13 cellular contexts compared by ENCODE assay signal in the genomic region with DNA sequence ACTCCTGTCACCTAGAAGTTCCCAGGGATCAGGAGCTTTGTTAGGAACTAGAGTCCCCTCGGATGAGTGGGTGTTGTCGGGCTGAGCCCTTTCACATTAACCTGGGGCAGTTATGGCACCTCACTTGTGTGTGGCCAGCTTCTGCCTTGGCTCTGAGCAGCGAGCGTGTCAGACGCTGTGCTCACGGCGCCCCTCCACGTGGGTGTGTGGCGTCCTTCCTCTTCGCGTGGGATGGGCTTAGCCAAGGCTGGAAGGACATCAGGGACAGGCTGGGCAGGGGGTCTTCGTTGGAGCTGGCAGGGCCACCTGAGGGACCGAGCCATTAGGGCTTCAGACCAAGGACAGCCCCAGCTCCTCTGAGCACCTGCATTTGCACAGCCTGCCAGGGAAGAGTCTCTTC. TPM values are rescaled to one million over a fixed set of nuclear protein-coding genes. Genes with fewer than 3 reads are reported as not detected.
DNase-seq lines count a peak whose midpoint lies in the region; ATAC-seq and TF ChIP-seq lines count a peak whose summit lies in the region.
"Had no signal": no experiment of that assay in that cellular context is flagged by ENCODE, and none has a peak within 500 bp of the region (broad histone marks: within the 10 kb centered on the region; RNA-seq: fewer than 3 reads in every experiment).

No MANE protein-coding gene starts in this region.

- H3K36me3 Mint-ChIP-seq in dendritic cell treated with granulocyte-macrophage colony-stimulating factor and Interleukin-4, amounts not matched to agents 40 ng/mL and 50 ng/mL, for 4 days (ENCODE audit: low read depth) = peaks cover 83% of the 10 kb centered on the region
- peaks cover 35% of the 10 kb centered on the region for H3K36me3 Mint-ChIP-seq in nephron (ENCODE audit: low read depth)
- peaks cover 15% of the 10 kb centered on the region for H3K36me3 Mint-ChIP-seq in activated naive CD8-positive, alpha-beta T cell treated with anti-CD3 and anti-CD28 coated beads for 36 hours

- CTCF ChIA-PET in mammary epithelial cell (lab: Charles Lee; ENCODE audit: low non-redundant PET) = no interaction called here

- H3K4me3 ChIP-seq in breast epithelium = no peak overlapping the region
- H3K4me3 ChIP-seq in mammary epithelial cell (replicated peaks in 1 of 3; ENCODE audit: insufficient read depth in 1 of 3, low read depth in 2 of 3, low read length in 3 of 3) = no peak overlapping the region
- no peak overlapping the region for H3K4me3 ChIP-seq in tibial artery
- H3K4me3 ChIP-seq: SK-N-MC had no signal

- no peak for ATAC-seq in foreskin keratinocyte

- TF ChIP-seq CTCF in breast epithelium (IDR thresholded peaks at IDR 0.05) (no peak), mammary epithelial cell (conservative IDR thresholded peaks at IDR 0.05 in 1 of 2, IDR thresholded peaks at IDR 0.05 in 1 of 2; ENCODE audit: extremely low read depth in 1 of 2, insufficient read depth in 1 of 2, low read depth in 1 of 2, low read length in 2 of 2) (no peak), nephron (IDR thresholded peaks at IDR 0.05; ENCODE audit: unreplicated experiment in 3 of 3) (no peak), tibial artery (IDR thresholded peaks at IDR 0.05) (no peak), foreskin keratinocyte (conservative IDR thresholded peaks at IDR 0.05) (no peak)

- no peak overlapping the region for H2AFZ ChIP-seq in mammary epithelial cell (ENCODE audit: low read depth, low read length)

- H3K27me3 Mint-ChIP-seq in dendritic cell treated with granulocyte-macrophage colony-stimulating factor and Interleukin-4, amounts not matched to agents 40 ng/mL and 50 ng/mL, for 4 days = no peaks in the 10 kb centered on the region
- no peaks in the 10 kb centered on the region for H3K27me3 Mint-ChIP-seq in nephron (ENCODE audit: low read depth)
- H3K27me3 Mint-ChIP-seq in activated naive CD8-positive, alpha-beta T cell treated with anti-CD3 and anti-CD28 coated beads for 36 hours = no peaks in the 10 kb centered on the region

- H3K36me3 ChIP-seq in breast epithelium = no peaks in the 10 kb centered on the region
- peaks cover 9% of the 10 kb centered on the region for H3K36me3 ChIP-seq in mammary epithelial cell (ENCODE audit: insufficient read depth, low read length)
- H3K36me3 ChIP-seq in tibial artery = peaks cover 12 to 44% (median 27%) of the 10 kb centered on the region in 3 donors

- H3K27me3 ChIP-seq in breast epithelium (no peaks in the 10 kb centered on the region), mammary epithelial cell (ENCODE audit: insufficient read depth, low read length) (no peaks in the 10 kb centered on the region), tibial artery (no peaks in the 10 kb centered on the region), foreskin keratinocyte (no peaks in the 10 kb centered on the region)

- H3K4me3 Mint-ChIP-seq in dendritic cell treated with granulocyte-macrophage colony-stimulating factor and Interleukin-4, amounts not matched to agents 40 ng/mL and 50 ng/mL, for 4 days = no peak overlapping the region
- no peak overlapping the region for H3K4me3 Mint-ChIP-seq in nephron
- H3K4me3 Mint-ChIP-seq in activated naive CD8-positive, alpha-beta T cell treated with anti-CD3 and anti-CD28 coated beads for 36 hours = no peak overlapping the region
- H3K4me3 Mint-ChIP-seq: activated naive CD4-positive, alpha-beta T cell treated with anti-CD3 and anti-CD28 coated beads for 36 hours had no signal

- WGBS in mammary epithelial cell (ENCODE audit: low coverage, missing lambda C conversion rate) = 100% methylated on average over 2 of the region's 13 CpGs

- intact Hi-C loops in breast epithelium (cut with DNase I; ENCODE audit: low total_unique reads) (no loop called here), mammary epithelial cell (cut with micrococcal nuclease) (no loop called here), tibial artery (cut with DNase I; ENCODE audit: low total_unique reads) (no loop called here)
- intact Hi-C loops in dendritic cell treated with granulocyte-macrophage colony-stimulating factor and Interleukin-4, amounts not matched to agents 40 ng/mL and 50 ng/mL, for 4 days (cut with micrococcal nuclease) = no loop called here

- peaks cover 70% of the 10 kb centered on the region for H3K79me2 ChIP-seq in mammary epithelial cell (ENCODE audit: insufficient read depth, low read length)

- peak overlapping the region; percentile 83 for H3K27ac Mint-ChIP-seq in dendritic cell treated with granulocyte-macrophage colony-stimulating factor and Interleukin-4, amounts not matched to agents 40 ng/mL and 50 ng/mL, for 4 days
- H3K27ac Mint-ChIP-seq in nephron = peak overlapping the region; percentile 93 to 98 (median 95)
- H3K27ac Mint-ChIP-seq in activated naive CD8-positive, alpha-beta T cell treated with anti-CD3 and anti-CD28 coated beads for 36 hours = no peak overlapping the region
- H3K27ac Mint-ChIP-seq: activated naive CD4-positive, alpha-beta T cell treated with anti-CD3 and anti-CD28 coated beads for 36 hours had no signal

- dilution Hi-C loops in mammary epithelial cell (cut with HindIII; ENCODE audit: low sequenced_read_pairs) = loop anchor here (5.0 kb wide), 2 partner anchors 50 to 250 kb away; a partner anchor contains a TSS

- H3K9me3 Mint-ChIP-seq in dendritic cell treated with granulocyte-macrophage colony-stimulating factor and Interleukin-4, amounts not matched to agents 40 ng/mL and 50 ng/mL, for 4 days = no peaks in the 10 kb centered on the region
- H3K9me3 Mint-ChIP-seq in nephron = no peaks in the 10 kb centered on the region
- no peaks in the 10 kb centered on the region for H3K9me3 Mint-ChIP-seq in activated naive CD8-positive, alpha-beta T cell treated with anti-CD3 and anti-CD28 coated beads for 36 hours
- H3K9me3 Mint-ChIP-seq: activated naive CD4-positive, alpha-beta T cell treated with anti-CD3 and anti-CD28 coated beads for 36 hours had no signal

- H3K4me1 Mint-ChIP-seq in dendritic cell treated with granulocyte-macrophage colony-stimulating factor and Interleukin-4, amounts not matched to agents 40 ng/mL and 50 ng/mL, for 4 days (ENCODE audit: low read depth) = peaks cover 73% of the 10 kb centered on the region
- peaks cover 34% of the 10 kb centered on the region for H3K4me1 Mint-ChIP-seq in nephron
- H3K4me1 Mint-ChIP-seq in activated naive CD8-positive, alpha-beta T cell treated with anti-CD3 and anti-CD28 coated beads for 36 hours = peaks cover 4% of the 10 kb centered on the region

- BruUV-seq in mammary epithelial cell (replicated peaks; lab: Mats Ljungman, UMichigan) = no TSS peak

- H3K4me1 ChIP-seq in breast epithelium (peaks cover 13 to 15% of the 10 kb centered on the region in 2 donors), mammary epithelial cell (ENCODE audit: insufficient read depth, low read length) (peaks cover 4% of the 10 kb centered on the region), tibial artery (peaks cover 7 to 59% (median 42%) of the 10 kb centered on the region in 4 donors), foreskin keratinocyte (no peaks in the 10 kb centered on the region)

- DNase-seq in breast epithelium (ENCODE audit: low spot score in 2 of 2) = no peak
- no peak for DNase-seq in mammary epithelial cell
- no peak for DNase-seq in tibial artery
- DNase-seq in foreskin keratinocyte = no peak
- DNase-seq in activated naive CD8-positive, alpha-beta T cell treated with anti-CD3 and anti-CD28 coated beads for 36 hours = no peak
- DNase-seq in germinal center (ENCODE audit: low spot score) = no peak
- DNase-seq: activated CD8-positive, alpha-beta memory T cell treated with anti-CD3 and anti-CD28 coated beads for 24 hours; activated naive CD4-positive, alpha-beta T cell treated with anti-CD3 and anti-CD28 coated beads for 36 hours; NCI-H1092; NCI-H2171 treated with DMSO at 0.1 percent for 48 hours had no signal

- no peak overlapping the region for H3K4me2 ChIP-seq in mammary epithelial cell (ENCODE audit: insufficient read depth, low read depth, low read length)

- H3K27ac ChIP-seq in breast epithelium (peak overlapping the region; percentile 73 to 77), mammary epithelial cell (ENCODE audit: insufficient read depth, low read depth, low read length) (no peak overlapping the region), tibial artery (peak overlapping the region; percentile 85 to 89), foreskin keratinocyte (no peak overlapping the region)
- H3K27ac ChIP-seq: SK-N-MC had no signal

- no peaks in the 10 kb centered on the region for H4K20me1 ChIP-seq in mammary epithelial cell (ENCODE audit: insufficient read depth, low read length)

- in situ Hi-C loops in mammary epithelial cell (cut with MboI; ENCODE audit: low sequenced_read_pairs in 2 of 2) = no loop called here

- no peaks in the 10 kb centered on the region for H3K9me3 ChIP-seq in breast epithelium
- H3K9me3 ChIP-seq in mammary epithelial cell (replicated peaks; ENCODE audit: insufficient read depth, low read length) = no peaks in the 10 kb centered on the region
- H3K9me3 ChIP-seq in tibial artery = no peaks in the 10 kb centered on the region

- TF ChIP-seq POLR2A in breast epithelium (IDR thresholded peaks at IDR 0.05) = no peak

- no peak overlapping the region for H3K9ac ChIP-seq in mammary epithelial cell (ENCODE audit: insufficient read depth, low read length)

RNA-seq across cellular contexts. Expression of a gene that starts 23.4 kb away (rescaled TPM):
- total RNA-seq in breast epithelium = 10 to 100 TPM in 1 of 3 donors, 1 to 10 TPM in 2; 7.7 to 10.2 (median 8.0) TPM
- total RNA-seq in mammary epithelial cell = 10 to 100 TPM in 1 of 2 donors, 1 to 10 TPM in 1; 4.3 to 25.6 TPM
- 6.3 TPM for polyA plus RNA-seq in mammary epithelial cell
- polyA minus RNA-seq in mammary epithelial cell = 31.7 TPM
- total RNA-seq in foreskin keratinocyte = 8.4 and 10.7 TPM in 2 replicates
- 4.9 and 5.6 TPM in 2 replicates for polyA plus RNA-seq in foreskin keratinocyte
- total RNA-seq in activated naive CD8-positive, alpha-beta T cell treated with anti-CD3 and anti-CD28 coated beads for 36 hours = 10 to 100 TPM; 71.8 to 75.1 TPM

RNA-seq across cellular contexts. Expression of a gene that starts 35.8 kb away (rescaled TPM):
- total RNA-seq in breast epithelium (10 to 100 TPM; 53.6 to 68.5 (median 54.0) TPM), mammary epithelial cell (100 to 1,000 TPM; 124 to 143 TPM), foreskin keratinocyte (123 and 138 TPM in 2 replicates)
- polyA plus RNA-seq in mammary epithelial cell (95.6 TPM), foreskin keratinocyte (78.5 and 81.7 TPM in 2 replicates)
- polyA minus RNA-seq in mammary epithelial cell = 288 TPM
- 10 to 100 TPM; 92.0 to 96.0 TPM for total RNA-seq in activated naive CD8-positive, alpha-beta T cell treated with anti-CD3 and anti-CD28 coated beads for 36 hours

RNA-seq across cellular contexts. Expression of a gene that starts 49.0 kb away (rescaled TPM):
- total RNA-seq in breast epithelium (10 to 100 TPM; 44.6 to 52.8 (median 47.4) TPM), mammary epithelial cell (10 to 100 TPM; 33.0 to 61.5 TPM), foreskin keratinocyte (55.8 and 58.3 TPM in 2 replicates)
- polyA plus RNA-seq in mammary epithelial cell (68.8 TPM), foreskin keratinocyte (81.0 and 84.9 TPM in 2 replicates)
- 62.8 TPM for polyA minus RNA-seq in mammary epithelial cell
- total RNA-seq in activated naive CD8-positive, alpha-beta T cell treated with anti-CD3 and anti-CD28 coated beads for 36 hours = 10 to 100 TPM; 82.7 to 84.6 TPM

RNA-seq across cellular contexts. Expression of a gene that starts 49.5 kb away (rescaled TPM):
- total RNA-seq in breast epithelium = 10 to 100 TPM; 32.6 to 38.0 (median 33.3) TPM
- total RNA-seq in mammary epithelial cell = 10 to 100 TPM; 21.0 to 68.9 TPM
- 30.5 TPM for polyA plus RNA-seq in mammary epithelial cell
- 19.9 TPM for polyA minus RNA-seq in mammary epithelial cell
- total RNA-seq in foreskin keratinocyte = 33.8 and 34.2 TPM in 2 replicates
- 69.8 and 76.2 TPM in 2 replicates for polyA plus RNA-seq in foreskin keratinocyte
- total RNA-seq in activated naive CD8-positive, alpha-beta T cell treated with anti-CD3 and anti-CD28 coated beads for 36 hours = 100 to 1,000 TPM; 160 to 162 TPM

Comparison
In these comparisons a context has a peak if more than half of its experiments do, and no peak if none do; other contexts are left out.
1. H3K27ac ChIP-seq: peak in breast epithelium (2 of 2) and tibial artery (2 of 2); none in mammary epithelial cell (single experiment) and foreskin keratinocyte (single experiment).